1 cellular context compared by ENCODE assay signal in the genomic region with DNA sequence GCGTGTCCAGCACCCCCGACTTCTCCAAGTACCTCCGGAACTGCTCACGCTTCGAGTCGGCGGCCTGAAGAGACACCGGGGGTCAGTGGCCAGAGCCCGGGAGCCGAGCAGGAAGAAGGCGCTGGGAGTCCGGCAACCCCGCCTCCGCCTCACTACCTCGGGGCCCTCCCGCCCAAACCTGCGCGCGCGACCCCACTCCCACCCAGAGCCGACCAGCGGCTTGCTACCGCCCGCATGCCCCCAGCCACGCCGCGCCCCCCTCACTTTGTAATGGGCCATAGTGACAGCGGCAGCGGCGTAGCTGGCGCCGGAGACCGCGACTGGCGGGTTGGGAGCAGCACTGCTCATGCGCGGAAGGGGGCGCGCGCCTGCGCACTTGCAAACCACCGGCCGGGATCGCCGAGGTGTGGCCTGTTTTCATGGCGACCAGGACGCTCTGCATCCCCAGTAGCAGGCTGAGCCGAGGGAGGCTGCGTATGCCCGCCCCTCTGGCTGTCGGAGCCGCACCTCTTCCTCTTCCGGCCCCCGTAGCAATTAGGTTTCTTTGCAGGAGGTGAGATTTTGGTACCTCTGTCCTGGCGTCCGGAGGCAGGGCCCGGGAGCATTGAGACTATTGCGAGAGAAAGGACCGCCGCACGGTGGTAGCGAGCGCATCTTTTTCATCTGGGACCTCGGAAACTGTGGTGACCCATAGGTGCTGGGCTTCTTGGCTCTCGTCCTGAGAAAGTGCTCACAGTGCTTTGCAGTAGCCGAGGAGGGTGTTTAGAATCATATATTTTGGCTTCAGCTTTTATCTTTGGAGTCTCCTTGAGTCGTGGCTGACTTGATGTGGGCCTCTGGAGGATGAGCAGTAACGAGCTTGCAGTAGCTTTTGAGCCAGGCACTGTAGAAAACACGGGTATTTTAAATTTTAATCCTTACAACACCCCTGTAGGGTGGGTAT.
TF ChIP-seq lines count a peak whose summit lies in the region.

A gene with protein sequence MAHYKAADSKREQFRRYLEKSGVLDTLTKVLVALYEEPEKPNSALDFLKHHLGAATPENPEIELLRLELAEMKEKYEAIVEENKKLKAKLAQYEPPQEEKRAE (minus strand): TSS at position 322 of the 943 bp plus-strand sequence. CDS start 43 bp downstream, at position 279.

TF ChIP-seq in WTC11, 78 proteins besides CTCF, POLR2A, EP300 and RAD21 (continued from another document):
- TF ChIP-seq, protein P1, sequence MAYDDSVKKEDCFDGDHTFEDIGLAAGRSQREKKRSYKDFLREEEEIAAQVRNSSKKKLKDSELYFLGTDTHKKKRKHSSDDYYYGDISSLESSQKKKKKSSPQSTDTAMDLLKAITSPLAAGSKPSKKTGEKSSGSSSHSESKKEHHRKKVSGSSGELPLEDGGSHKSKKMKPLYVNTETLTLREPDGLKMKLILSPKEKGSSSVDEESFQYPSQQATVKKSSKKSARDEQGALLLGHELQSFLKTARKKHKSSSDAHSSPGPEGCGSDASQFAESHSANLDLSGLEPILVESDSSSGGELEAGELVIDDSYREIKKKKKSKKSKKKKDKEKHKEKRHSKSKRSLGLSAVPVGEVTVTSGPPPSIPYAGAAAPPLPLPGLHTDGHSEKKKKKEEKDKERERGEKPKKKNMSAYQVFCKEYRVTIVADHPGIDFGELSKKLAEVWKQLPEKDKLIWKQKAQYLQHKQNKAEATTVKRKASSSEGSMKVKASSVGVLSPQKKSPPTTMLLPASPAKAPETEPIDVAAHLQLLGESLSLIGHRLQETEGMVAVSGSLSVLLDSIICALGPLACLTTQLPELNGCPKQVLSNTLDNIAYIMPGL (CRISPR knock-in tag; IDR thresholded peaks at IDR 0.05), result 0 out of 2 replicates have a peak, but pooled peaks have one; percentile 36
- TF ChIP-seq CREB1 (CRISPR knock-in tag; IDR thresholded peaks at IDR 0.05), result no peak
- TF ChIP-seq NR3C1 (CRISPR knock-in tag; conservative IDR thresholded peaks at IDR 0.05; ENCODE audit: low read depth), result no peak
- TF ChIP-seq MXD4 (CRISPR knock-in tag; IDR thresholded peaks at IDR 0.05; ENCODE audit: borderline replicate concordance), result no peak
- TF ChIP-seq, protein P2, sequence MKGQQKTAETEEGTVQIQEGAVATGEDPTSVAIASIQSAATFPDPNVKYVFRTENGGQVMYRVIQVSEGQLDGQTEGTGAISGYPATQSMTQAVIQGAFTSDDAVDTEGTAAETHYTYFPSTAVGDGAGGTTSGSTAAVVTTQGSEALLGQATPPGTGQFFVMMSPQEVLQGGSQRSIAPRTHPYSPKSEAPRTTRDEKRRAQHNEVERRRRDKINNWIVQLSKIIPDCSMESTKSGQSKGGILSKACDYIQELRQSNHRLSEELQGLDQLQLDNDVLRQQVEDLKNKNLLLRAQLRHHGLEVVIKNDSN (CRISPR knock-in tag; IDR thresholded peaks at IDR 0.05), result 0 out of 2 replicates have a peak, but pooled peaks have one; percentile 29
- TF ChIP-seq FOXP1 (CRISPR knock-in tag; IDR thresholded peaks at IDR 0.05; ENCODE audit: borderline replicate concordance), result no peak
- no peak for TF ChIP-seq TP53 (CRISPR knock-in tag; IDR thresholded peaks at IDR 0.05)
- TF ChIP-seq, protein P3, sequence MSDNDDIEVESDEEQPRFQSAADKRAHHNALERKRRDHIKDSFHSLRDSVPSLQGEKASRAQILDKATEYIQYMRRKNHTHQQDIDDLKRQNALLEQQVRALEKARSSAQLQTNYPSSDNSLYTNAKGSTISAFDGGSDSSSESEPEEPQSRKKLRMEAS (CRISPR knock-in tag; IDR thresholded peaks at IDR 0.05), result peak; percentile 69; the same call in 1 of the 2 replicates
- peak; percentile 71; the same call in 1 of the 2 replicates for TF ChIP-seq SMAD3 (CRISPR knock-in tag; IDR thresholded peaks at IDR 0.05; ENCODE audit: borderline replicate concordance)
- TF ChIP-seq FOXK1 (CRISPR knock-in tag; IDR thresholded peaks at IDR 0.05), result peak; percentile 69; the same call in 1 of the 2 replicates
- peak; percentile 69; the same call in 1 of the 2 replicates for TF ChIP-seq SP1 (CRISPR knock-in tag; conservative IDR thresholded peaks at IDR 0.05)
- 0 out of 2 replicates have a peak, but pooled peaks have one; percentile 17 for TF ChIP-seq ZNF232 (CRISPR knock-in tag; IDR thresholded peaks at IDR 0.05)
- peak; percentile 70; the same call in 1 of the 2 replicates for TF ChIP-seq ETV6 (CRISPR knock-in tag; IDR thresholded peaks at IDR 0.05)
- TF ChIP-seq TCF7 (CRISPR knock-in tag; IDR thresholded peaks at IDR 0.05; ENCODE audit: low read depth), result no peak
- TF ChIP-seq MYBL2 (CRISPR knock-in tag; IDR thresholded peaks at IDR 0.05), result peak; percentile 6; the same call in 1 of the 2 replicates
- no peak for TF ChIP-seq JAZF1 (CRISPR knock-in tag; IDR thresholded peaks at IDR 0.05)
- TF ChIP-seq, protein P4, sequence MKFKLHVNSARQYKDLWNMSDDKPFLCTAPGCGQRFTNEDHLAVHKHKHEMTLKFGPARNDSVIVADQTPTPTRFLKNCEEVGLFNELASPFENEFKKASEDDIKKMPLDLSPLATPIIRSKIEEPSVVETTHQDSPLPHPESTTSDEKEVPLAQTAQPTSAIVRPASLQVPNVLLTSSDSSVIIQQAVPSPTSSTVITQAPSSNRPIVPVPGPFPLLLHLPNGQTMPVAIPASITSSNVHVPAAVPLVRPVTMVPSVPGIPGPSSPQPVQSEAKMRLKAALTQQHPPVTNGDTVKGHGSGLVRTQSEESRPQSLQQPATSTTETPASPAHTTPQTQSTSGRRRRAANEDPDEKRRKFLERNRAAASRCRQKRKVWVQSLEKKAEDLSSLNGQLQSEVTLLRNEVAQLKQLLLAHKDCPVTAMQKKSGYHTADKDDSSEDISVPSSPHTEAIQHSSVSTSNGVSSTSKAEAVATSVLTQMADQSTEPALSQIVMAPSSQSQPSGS (CRISPR knock-in tag; IDR thresholded peaks at IDR 0.05; ENCODE audit: borderline replicate concordance, low read depth), result no peak
- no peak for TF ChIP-seq ZNF138 (CRISPR knock-in tag; conservative IDR thresholded peaks at IDR 0.05)
- TF ChIP-seq, protein P5, sequence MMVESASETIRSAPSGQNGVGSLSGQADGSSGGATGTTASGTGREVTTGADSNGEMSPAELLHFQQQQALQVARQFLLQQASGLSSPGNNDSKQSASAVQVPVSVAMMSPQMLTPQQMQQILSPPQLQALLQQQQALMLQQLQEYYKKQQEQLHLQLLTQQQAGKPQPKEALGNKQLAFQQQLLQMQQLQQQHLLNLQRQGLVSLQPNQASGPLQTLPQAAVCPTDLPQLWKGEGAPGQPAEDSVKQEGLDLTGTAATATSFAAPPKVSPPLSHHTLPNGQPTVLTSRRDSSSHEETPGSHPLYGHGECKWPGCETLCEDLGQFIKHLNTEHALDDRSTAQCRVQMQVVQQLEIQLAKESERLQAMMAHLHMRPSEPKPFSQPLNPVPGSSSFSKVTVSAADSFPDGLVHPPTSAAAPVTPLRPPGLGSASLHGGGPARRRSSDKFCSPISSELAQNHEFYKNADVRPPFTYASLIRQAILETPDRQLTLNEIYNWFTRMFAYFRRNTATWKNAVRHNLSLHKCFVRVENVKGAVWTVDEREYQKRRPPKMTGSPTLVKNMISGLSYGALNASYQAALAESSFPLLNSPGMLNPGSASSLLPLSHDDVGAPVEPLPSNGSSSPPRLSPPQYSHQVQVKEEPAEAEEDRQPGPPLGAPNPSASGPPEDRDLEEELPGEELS (CRISPR knock-in tag; IDR thresholded peaks at IDR 0.05), result 0 out of 2 replicates have a peak, but pooled peaks have one; percentile 53
- TF ChIP-seq, protein P6, sequence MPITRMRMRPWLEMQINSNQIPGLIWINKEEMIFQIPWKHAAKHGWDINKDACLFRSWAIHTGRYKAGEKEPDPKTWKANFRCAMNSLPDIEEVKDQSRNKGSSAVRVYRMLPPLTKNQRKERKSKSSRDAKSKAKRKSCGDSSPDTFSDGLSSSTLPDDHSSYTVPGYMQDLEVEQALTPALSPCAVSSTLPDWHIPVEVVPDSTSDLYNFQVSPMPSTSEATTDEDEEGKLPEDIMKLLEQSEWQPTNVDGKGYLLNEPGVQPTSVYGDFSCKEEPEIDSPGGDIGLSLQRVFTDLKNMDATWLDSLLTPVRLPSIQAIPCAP (CRISPR knock-in tag; IDR thresholded peaks at IDR 0.05), result no peak
- TF ChIP-seq ZNF671 (CRISPR knock-in tag; IDR thresholded peaks at IDR 0.05), result no peak
- no peak for TF ChIP-seq NR2C2 (CRISPR knock-in tag; IDR thresholded peaks at IDR 0.05)
- TF ChIP-seq, protein P7, sequence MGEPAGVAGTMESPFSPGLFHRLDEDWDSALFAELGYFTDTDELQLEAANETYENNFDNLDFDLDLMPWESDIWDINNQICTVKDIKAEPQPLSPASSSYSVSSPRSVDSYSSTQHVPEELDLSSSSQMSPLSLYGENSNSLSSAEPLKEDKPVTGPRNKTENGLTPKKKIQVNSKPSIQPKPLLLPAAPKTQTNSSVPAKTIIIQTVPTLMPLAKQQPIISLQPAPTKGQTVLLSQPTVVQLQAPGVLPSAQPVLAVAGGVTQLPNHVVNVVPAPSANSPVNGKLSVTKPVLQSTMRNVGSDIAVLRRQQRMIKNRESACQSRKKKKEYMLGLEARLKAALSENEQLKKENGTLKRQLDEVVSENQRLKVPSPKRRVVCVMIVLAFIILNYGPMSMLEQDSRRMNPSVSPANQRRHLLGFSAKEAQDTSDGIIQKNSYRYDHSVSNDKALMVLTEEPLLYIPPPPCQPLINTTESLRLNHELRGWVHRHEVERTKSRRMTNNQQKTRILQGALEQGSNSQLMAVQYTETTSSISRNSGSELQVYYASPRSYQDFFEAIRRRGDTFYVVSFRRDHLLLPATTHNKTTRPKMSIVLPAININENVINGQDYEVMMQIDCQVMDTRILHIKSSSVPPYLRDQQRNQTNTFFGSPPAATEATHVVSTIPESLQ (CRISPR knock-in tag; IDR thresholded peaks at IDR 0.05), result no peak
TF ChIP-seq in WTC11: peak in this region for 13.
